2 cellular contexts compared by ENCODE assay signal in the genomic region with DNA sequence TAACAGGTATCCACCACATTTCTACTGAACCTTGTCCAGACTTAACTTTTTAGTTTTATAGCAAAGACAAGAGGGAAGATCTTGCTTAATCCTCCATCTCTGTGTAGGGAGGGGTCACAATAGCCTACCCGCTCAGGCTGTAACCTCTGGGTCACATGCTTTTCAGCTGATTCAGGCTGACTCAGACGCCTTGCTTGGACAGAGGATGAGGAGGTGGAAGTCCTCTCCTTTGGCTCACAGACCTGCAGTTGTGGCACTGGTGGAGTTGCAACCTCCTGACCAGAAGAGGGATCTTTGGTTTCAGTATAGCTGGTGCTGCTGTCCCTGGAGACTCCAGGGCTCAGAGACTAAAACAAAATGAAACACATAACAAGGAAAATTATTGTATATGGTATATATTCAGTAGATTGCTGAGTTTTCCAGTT.
TF ChIP-seq lines count a peak whose summit lies in the region.

No MANE protein-coding gene starts in this region.

TF ChIP-seq in HCT116, 20 proteins besides CTCF, POLR2A, EP300 and RAD21:
- no peak for TF ChIP-seq SIN3A (IDR thresholded peaks at IDR 0.05; ENCODE audit: low read depth)
- TF ChIP-seq ZNF274 (IDR thresholded peaks at IDR 0.05; ENCODE audit: low read depth, low read length): no peak
- TF ChIP-seq JUND (IDR thresholded peaks at IDR 0.05): peak; percentile 61
- no peak for TF ChIP-seq EZH2phosphoT487 (IDR thresholded peaks at IDR 0.05; ENCODE audit: borderline replicate concordance)
- peak; percentile 42; the same call in 1 of the 2 replicates for TF ChIP-seq CEBPB (IDR thresholded peaks at IDR 0.05; ENCODE audit: low read depth)
- TF ChIP-seq, protein P1, sequence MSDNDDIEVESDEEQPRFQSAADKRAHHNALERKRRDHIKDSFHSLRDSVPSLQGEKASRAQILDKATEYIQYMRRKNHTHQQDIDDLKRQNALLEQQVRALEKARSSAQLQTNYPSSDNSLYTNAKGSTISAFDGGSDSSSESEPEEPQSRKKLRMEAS (IDR thresholded peaks at IDR 0.05): 0 out of 2 replicates have a peak, but pooled peaks have one; percentile 25
- TF ChIP-seq SRF (IDR thresholded peaks at IDR 0.05; ENCODE audit: low read depth): 0 out of 2 replicates have a peak, but pooled peaks have one; percentile 21
- TF ChIP-seq POLR2AphosphoS5 (IDR thresholded peaks at IDR 0.05; ENCODE audit: low read depth, low read length): 0 out of 2 replicates have a peak, but pooled peaks have one; percentile 23
- peak; percentile 79 for TF ChIP-seq FOSL1 (IDR thresholded peaks at IDR 0.05; ENCODE audit: low read depth)
- TF ChIP-seq SP1 (IDR thresholded peaks at IDR 0.05; ENCODE audit: low read depth): peak; percentile 38; the same call in 1 of the 2 replicates
TF ChIP-seq in HCT116: peak in this region for 7.

TF ChIP-seq in K562, 482 proteins besides CTCF, POLR2A, EP300 and RAD21 (continues in another document):
- TF ChIP-seq, protein P2, sequence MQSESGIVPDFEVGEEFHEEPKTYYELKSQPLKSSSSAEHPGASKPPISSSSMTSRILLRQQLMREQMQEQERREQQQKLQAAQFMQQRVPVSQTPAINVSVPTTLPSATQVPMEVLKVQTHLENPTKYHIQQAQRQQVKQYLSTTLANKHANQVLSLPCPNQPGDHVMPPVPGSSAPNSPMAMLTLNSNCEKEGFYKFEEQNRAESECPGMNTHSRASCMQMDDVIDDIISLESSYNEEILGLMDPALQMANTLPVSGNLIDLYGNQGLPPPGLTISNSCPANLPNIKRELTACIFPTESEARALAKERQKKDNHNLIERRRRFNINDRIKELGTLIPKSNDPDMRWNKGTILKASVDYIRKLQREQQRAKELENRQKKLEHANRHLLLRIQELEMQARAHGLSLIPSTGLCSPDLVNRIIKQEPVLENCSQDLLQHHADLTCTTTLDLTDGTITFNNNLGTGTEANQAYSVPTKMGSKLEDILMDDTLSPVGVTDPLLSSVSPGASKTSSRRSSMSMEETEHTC (IDR thresholded peaks at IDR 0.05): peak; percentile 76
- TF ChIP-seq ZNF780A (CRISPR knock-in tag; IDR thresholded peaks at IDR 0.05) (no peak), MYNN (IDR thresholded peaks at IDR 0.05) (no peak), MYNN (CRISPR knock-in tag; IDR thresholded peaks at IDR 0.05) (no peak), LCOR (CRISPR knock-in tag; IDR thresholded peaks at IDR 0.05) (no peak), SREBF1 (IDR thresholded peaks at IDR 0.05; ENCODE audit: borderline replicate concordance, low read depth, low read length) (no peak), FOS (IDR thresholded peaks at IDR 0.05; ENCODE audit: extremely low read depth, insufficient read length) (peak; percentile 32), SETDB1 (IDR thresholded peaks at IDR 0.05; ENCODE audit: low read length) (no peak), TAF9B (IDR thresholded peaks at IDR 0.05; ENCODE audit: partially characterized antibody) (peak; percentile 81), SIN3B (IDR thresholded peaks at IDR 0.05; ENCODE audit: low read depth) (no peak), HNRNPL (IDR thresholded peaks at IDR 0.05; ENCODE audit: low read depth, low read length) (no peak), SAFB (IDR thresholded peaks at IDR 0.05; ENCODE audit: borderline replicate concordance, low read depth, low read length) (no peak), RBM15 (IDR thresholded peaks at IDR 0.05; ENCODE audit: insufficient read depth, low read length) (no peak), ZNF232 (CRISPR knock-in tag; IDR thresholded peaks at IDR 0.05) (no peak), NUFIP1 (IDR thresholded peaks at IDR 0.05; ENCODE audit: partially characterized antibody) (no peak), ZNF778 (CRISPR knock-in tag; IDR thresholded peaks at IDR 0.05) (no peak), ELF4 (CRISPR knock-in tag; IDR thresholded peaks at IDR 0.05) (no peak), CBX5 (IDR thresholded peaks at IDR 0.05; ENCODE audit: borderline replicate concordance, low read depth) (no peak), ZNF57 (CRISPR knock-in tag; IDR thresholded peaks at IDR 0.05) (no peak), SRSF3 (IDR thresholded peaks at IDR 0.05; ENCODE audit: insufficient read depth, low read length) (no peak), ATF1 (CRISPR knock-in tag; IDR thresholded peaks at IDR 0.05) (no peak), ATF1 (tag; IDR thresholded peaks at IDR 0.05) (peak; percentile 27; the same call in 1 of the 2 replicates), CXXC5 (CRISPR knock-in tag; IDR thresholded peaks at IDR 0.05) (peak; percentile 53), NFE2 (IDR thresholded peaks at IDR 0.05; ENCODE audit: low read depth) (peak; percentile 74; the same call in 1 of the 2 replicates), NCOA2 (IDR thresholded peaks at IDR 0.05; ENCODE audit: partially characterized antibody in 2 of 2) (no peak), EP400 (IDR thresholded peaks at IDR 0.05) (peak; percentile 68), HIVEP1 (CRISPR knock-in tag; IDR thresholded peaks at IDR 0.05) (no peak), HSF4 (CRISPR knock-in tag; IDR thresholded peaks at IDR 0.05; ENCODE audit: borderline replicate concordance) (peak; percentile 71; the same call in 1 of the 2 replicates), ZNF263 (CRISPR knock-in tag; IDR thresholded peaks at IDR 0.05; ENCODE audit: borderline replicate concordance) (no peak), FOXK2 (conservative IDR thresholded peaks at IDR 0.05 in 1 of 2, IDR thresholded peaks at IDR 0.05 in 1 of 2; ENCODE audit: low read depth in 2 of 2) (peak in 1 of 2 experiments; percentile 47; a peak in 2 of 4 replicates), HDGF (IDR thresholded peaks at IDR 0.05) (no peak), MYBL2 (IDR thresholded peaks at IDR 0.05; ENCODE audit: low read depth) (no peak), MYBL2 (CRISPR knock-in tag; IDR thresholded peaks at IDR 0.05; ENCODE audit: borderline replicate concordance) (no peak), KAT8 (IDR thresholded peaks at IDR 0.05; ENCODE audit: low read depth) (no peak), MED1 (CRISPR knock-in tag; IDR thresholded peaks at IDR 0.05; ENCODE audit: borderline replicate concordance) (no peak), NCOA6 (IDR thresholded peaks at IDR 0.05) (no peak)
- TF ChIP-seq, protein P3, sequence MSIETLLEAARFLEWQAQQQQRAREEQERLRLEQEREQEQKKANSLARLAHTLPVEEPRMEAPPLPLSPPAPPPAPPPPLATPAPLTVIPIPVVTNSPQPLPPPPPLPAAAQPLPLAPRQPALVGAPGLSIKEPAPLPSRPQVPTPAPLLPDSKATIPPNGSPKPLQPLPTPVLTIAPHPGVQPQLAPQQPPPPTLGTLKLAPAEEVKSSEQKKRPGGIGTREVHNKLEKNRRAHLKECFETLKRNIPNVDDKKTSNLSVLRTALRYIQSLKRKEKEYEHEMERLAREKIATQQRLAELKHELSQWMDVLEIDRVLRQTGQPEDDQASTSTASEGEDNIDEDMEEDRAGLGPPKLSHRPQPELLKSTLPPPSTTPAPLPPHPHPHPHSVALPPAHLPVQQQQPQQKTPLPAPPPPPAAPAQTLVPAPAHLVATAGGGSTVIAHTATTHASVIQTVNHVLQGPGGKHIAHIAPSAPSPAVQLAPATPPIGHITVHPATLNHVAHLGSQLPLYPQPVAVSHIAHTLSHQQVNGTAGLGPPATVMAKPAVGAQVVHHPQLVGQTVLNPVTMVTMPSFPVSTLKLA (conservative IDR thresholded peaks at IDR 0.05): peak; percentile 66 to 89; a peak in 3 of 4 replicates
- TF ChIP-seq, protein P4, sequence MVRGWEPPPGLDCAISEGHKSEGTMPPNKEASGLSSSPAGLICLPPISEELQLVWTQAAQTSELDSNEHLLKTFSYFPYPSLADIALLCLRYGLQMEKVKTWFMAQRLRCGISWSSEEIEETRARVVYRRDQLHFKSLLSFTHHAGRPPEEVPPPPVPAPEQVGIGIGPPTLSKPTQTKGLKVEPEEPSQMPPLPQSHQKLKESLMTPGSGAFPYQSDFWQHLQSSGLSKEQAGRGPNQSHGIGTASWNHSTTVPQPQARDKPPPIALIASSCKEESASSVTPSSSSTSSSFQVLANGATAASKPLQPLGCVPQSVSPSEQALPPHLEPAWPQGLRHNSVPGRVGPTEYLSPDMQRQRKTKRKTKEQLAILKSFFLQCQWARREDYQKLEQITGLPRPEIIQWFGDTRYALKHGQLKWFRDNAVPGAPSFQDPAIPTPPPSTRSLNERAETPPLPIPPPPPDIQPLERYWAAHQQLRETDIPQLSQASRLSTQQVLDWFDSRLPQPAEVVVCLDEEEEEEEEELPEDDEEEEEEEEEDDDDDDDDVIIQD (CRISPR knock-in tag; IDR thresholded peaks at IDR 0.05): no peak
- TF ChIP-seq, protein P5, sequence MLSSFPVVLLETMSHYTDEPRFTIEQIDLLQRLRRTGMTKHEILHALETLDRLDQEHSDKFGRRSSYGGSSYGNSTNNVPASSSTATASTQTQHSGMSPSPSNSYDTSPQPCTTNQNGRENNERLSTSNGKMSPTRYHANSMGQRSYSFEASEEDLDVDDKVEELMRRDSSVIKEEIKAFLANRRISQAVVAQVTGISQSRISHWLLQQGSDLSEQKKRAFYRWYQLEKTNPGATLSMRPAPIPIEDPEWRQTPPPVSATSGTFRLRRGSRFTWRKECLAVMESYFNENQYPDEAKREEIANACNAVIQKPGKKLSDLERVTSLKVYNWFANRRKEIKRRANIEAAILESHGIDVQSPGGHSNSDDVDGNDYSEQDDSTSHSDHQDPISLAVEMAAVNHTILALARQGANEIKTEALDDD (IDR thresholded peaks at IDR 0.05): peak; percentile 57
- TF ChIP-seq, protein P6, sequence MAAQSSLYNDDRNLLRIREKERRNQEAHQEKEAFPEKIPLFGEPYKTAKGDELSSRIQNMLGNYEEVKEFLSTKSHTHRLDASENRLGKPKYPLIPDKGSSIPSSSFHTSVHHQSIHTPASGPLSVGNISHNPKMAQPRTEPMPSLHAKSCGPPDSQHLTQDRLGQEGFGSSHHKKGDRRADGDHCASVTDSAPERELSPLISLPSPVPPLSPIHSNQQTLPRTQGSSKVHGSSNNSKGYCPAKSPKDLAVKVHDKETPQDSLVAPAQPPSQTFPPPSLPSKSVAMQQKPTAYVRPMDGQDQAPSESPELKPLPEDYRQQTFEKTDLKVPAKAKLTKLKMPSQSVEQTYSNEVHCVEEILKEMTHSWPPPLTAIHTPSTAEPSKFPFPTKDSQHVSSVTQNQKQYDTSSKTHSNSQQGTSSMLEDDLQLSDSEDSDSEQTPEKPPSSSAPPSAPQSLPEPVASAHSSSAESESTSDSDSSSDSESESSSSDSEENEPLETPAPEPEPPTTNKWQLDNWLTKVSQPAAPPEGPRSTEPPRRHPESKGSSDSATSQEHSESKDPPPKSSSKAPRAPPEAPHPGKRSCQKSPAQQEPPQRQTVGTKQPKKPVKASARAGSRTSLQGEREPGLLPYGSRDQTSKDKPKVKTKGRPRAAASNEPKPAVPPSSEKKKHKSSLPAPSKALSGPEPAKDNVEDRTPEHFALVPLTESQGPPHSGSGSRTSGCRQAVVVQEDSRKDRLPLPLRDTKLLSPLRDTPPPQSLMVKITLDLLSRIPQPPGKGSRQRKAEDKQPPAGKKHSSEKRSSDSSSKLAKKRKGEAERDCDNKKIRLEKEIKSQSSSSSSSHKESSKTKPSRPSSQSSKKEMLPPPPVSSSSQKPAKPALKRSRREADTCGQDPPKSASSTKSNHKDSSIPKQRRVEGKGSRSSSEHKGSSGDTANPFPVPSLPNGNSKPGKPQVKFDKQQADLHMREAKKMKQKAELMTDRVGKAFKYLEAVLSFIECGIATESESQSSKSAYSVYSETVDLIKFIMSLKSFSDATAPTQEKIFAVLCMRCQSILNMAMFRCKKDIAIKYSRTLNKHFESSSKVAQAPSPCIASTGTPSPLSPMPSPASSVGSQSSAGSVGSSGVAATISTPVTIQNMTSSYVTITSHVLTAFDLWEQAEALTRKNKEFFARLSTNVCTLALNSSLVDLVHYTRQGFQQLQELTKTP (IDR thresholded peaks at IDR 0.05; ENCODE audit: low read depth in 1 of 2, partially characterized antibody in 2 of 2): peak in 1 of 2 experiments; percentile 56
- TF ChIP-seq, protein P7, sequence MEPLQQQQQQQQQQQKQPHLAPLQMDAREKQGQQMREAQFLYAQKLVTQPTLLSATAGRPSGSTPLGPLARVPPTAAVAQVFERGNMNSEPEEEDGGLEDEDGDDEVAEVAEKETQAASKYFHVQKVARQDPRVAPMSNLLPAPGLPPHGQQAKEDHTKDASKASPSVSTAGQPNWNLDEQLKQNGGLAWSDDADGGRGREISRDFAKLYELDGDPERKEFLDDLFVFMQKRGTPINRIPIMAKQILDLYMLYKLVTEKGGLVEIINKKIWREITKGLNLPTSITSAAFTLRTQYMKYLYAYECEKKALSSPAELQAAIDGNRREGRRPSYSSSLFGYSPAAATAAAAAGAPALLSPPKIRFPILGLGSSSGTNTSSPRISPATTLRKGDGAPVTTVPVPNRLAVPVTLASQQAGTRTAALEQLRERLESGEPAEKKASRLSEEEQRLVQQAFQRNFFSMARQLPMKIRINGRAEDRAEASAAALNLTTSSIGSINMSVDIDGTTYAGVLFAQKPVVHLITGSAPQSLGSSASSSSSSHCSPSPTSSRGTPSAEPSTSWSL (CRISPR knock-in tag; IDR thresholded peaks at IDR 0.05; ENCODE audit: borderline replicate concordance): no peak
- TF ChIP-seq, protein P8, sequence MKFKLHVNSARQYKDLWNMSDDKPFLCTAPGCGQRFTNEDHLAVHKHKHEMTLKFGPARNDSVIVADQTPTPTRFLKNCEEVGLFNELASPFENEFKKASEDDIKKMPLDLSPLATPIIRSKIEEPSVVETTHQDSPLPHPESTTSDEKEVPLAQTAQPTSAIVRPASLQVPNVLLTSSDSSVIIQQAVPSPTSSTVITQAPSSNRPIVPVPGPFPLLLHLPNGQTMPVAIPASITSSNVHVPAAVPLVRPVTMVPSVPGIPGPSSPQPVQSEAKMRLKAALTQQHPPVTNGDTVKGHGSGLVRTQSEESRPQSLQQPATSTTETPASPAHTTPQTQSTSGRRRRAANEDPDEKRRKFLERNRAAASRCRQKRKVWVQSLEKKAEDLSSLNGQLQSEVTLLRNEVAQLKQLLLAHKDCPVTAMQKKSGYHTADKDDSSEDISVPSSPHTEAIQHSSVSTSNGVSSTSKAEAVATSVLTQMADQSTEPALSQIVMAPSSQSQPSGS (CRISPR knock-in tag; IDR thresholded peaks at IDR 0.05): no peak
- TF ChIP-seq, protein P9, sequence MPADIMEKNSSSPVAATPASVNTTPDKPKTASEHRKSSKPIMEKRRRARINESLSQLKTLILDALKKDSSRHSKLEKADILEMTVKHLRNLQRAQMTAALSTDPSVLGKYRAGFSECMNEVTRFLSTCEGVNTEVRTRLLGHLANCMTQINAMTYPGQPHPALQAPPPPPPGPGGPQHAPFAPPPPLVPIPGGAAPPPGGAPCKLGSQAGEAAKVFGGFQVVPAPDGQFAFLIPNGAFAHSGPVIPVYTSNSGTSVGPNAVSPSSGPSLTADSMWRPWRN (IDR thresholded peaks at IDR 0.05; ENCODE audit: low read depth): no peak
- TF ChIP-seq, protein P10, sequence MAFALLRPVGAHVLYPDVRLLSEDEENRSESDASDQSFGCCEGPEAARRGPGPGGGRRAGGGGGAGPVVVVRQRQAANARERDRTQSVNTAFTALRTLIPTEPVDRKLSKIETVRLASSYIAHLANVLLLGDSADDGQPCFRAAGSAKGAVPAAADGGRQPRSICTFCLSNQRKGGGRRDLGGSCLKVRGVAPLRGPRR (CRISPR knock-in tag; IDR thresholded peaks at IDR 0.05): no peak
